In the genomic region with DNA sequence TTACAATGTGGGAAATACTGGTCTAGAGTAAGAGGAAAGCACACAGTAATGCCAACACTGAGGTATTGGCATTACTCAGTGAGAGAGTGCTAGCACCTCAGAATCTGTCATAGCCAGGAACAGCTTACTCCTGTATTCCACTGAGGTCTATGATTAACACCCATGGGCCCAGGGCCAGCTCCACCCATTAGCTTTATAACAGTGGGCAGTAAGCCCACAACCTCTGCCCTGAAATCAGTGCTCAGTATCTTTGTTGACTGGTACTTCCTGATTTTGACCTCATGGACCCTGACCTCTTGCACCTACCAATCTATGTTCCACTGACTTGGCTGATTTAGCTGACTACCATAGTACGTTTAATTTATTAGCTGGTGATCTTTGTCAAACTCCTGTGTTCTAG, we compare ENCODE assay signal across 2 cellular contexts.
A peak's percentile ranks its signal among the peaks of the same experiment; 100 is the strongest.
TF ChIP-seq lines count a peak whose summit lies in the region.

No MANE protein-coding gene starts in this region.

TF ChIP-seq in liver, 16 proteins besides CTCF, POLR2A, EP300 and RAD21:
- TF ChIP-seq NR2F2 (IDR thresholded peaks at IDR 0.05) (peak; percentile 83), HNF4G (IDR thresholded peaks at IDR 0.05) (peak; percentile 89), YY1 (IDR thresholded peaks at IDR 0.05) (peak; percentile 64), EGR1 (IDR thresholded peaks at IDR 0.05; ENCODE audit: low read depth in 2 of 2) (peak in 1 of 2 donors; percentile 73), HNF4A (conservative IDR thresholded peaks at IDR 0.05) (peak; percentile 96 to 98), JUND (IDR thresholded peaks at IDR 0.05) (peak; percentile 61 to 81), FOXA2 (IDR thresholded peaks at IDR 0.05) (peak; percentile 77), GABPA (IDR thresholded peaks at IDR 0.05 in 1 of 2, conservative IDR thresholded peaks at IDR 0.05 in 1 of 2) (peak in 1 of 2 donors; percentile 23), TAF1 (conservative IDR thresholded peaks at IDR 0.05) (no peak), SP1 (IDR thresholded peaks at IDR 0.05) (peak; percentile 97), RXRA (IDR thresholded peaks at IDR 0.05) (peak; percentile 95 to 96), FOXA1 (IDR thresholded peaks at IDR 0.05) (peak; percentile 57)
- TF ChIP-seq, protein P1, sequence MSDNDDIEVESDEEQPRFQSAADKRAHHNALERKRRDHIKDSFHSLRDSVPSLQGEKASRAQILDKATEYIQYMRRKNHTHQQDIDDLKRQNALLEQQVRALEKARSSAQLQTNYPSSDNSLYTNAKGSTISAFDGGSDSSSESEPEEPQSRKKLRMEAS (IDR thresholded peaks at IDR 0.05): peak; percentile 57
- TF ChIP-seq, protein P2, sequence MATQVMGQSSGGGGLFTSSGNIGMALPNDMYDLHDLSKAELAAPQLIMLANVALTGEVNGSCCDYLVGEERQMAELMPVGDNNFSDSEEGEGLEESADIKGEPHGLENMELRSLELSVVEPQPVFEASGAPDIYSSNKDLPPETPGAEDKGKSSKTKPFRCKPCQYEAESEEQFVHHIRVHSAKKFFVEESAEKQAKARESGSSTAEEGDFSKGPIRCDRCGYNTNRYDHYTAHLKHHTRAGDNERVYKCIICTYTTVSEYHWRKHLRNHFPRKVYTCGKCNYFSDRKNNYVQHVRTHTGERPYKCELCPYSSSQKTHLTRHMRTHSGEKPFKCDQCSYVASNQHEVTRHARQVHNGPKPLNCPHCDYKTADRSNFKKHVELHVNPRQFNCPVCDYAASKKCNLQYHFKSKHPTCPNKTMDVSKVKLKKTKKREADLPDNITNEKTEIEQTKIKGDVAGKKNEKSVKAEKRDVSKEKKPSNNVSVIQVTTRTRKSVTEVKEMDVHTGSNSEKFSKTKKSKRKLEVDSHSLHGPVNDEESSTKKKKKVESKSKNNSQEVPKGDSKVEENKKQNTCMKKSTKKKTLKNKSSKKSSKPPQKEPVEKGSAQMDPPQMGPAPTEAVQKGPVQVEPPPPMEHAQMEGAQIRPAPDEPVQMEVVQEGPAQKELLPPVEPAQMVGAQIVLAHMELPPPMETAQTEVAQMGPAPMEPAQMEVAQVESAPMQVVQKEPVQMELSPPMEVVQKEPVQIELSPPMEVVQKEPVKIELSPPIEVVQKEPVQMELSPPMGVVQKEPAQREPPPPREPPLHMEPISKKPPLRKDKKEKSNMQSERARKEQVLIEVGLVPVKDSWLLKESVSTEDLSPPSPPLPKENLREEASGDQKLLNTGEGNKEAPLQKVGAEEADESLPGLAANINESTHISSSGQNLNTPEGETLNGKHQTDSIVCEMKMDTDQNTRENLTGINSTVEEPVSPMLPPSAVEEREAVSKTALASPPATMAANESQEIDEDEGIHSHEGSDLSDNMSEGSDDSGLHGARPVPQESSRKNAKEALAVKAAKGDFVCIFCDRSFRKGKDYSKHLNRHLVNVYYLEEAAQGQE (IDR thresholded peaks at IDR 0.05): peak; percentile 70
- TF ChIP-seq, protein P3, sequence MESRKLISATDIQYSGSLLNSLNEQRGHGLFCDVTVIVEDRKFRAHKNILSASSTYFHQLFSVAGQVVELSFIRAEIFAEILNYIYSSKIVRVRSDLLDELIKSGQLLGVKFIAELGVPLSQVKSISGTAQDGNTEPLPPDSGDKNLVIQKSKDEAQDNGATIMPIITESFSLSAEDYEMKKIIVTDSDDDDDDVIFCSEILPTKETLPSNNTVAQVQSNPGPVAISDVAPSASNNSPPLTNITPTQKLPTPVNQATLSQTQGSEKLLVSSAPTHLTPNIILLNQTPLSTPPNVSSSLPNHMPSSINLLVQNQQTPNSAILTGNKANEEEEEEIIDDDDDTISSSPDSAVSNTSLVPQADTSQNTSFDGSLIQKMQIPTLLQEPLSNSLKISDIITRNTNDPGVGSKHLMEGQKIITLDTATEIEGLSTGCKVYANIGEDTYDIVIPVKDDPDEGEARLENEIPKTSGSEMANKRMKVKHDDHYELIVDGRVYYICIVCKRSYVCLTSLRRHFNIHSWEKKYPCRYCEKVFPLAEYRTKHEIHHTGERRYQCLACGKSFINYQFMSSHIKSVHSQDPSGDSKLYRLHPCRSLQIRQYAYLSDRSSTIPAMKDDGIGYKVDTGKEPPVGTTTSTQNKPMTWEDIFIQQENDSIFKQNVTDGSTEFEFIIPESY (IDR thresholded peaks at IDR 0.05): peak; percentile 52
- TF ChIP-seq, protein P4, sequence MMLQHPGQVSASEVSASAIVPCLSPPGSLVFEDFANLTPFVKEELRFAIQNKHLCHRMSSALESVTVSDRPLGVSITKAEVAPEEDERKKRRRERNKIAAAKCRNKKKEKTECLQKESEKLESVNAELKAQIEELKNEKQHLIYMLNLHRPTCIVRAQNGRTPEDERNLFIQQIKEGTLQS (IDR thresholded peaks at IDR 0.05): no peak

TF ChIP-seq in HepG2, 621 proteins besides CTCF, POLR2A, EP300 and RAD21:
- TF ChIP-seq HNRNPLL (IDR thresholded peaks at IDR 0.05; ENCODE audit: low read depth, low read length, poor library complexity, severe bottlenecking): no peak
- no peak for TF ChIP-seq ZNF282 (IDR thresholded peaks at IDR 0.05; ENCODE audit: partially characterized antibody)
- TF ChIP-seq NPAS2 (CRISPR knock-in tag; IDR thresholded peaks at IDR 0.05; ENCODE audit: borderline replicate concordance): no peak
- no peak for TF ChIP-seq ZNF350 (CRISPR knock-in tag; IDR thresholded peaks at IDR 0.05; ENCODE audit: borderline replicate concordance, low read depth)
- no peak for TF ChIP-seq NR2C2 (CRISPR knock-in tag; IDR thresholded peaks at IDR 0.05; ENCODE audit: borderline replicate concordance)
- TF ChIP-seq U2AF2 (IDR thresholded peaks at IDR 0.05; ENCODE audit: low read depth, low read length): no peak
- no peak for TF ChIP-seq TOPORS (CRISPR knock-in tag; IDR thresholded peaks at IDR 0.05)
- TF ChIP-seq NCOA5 (CRISPR knock-in tag; IDR thresholded peaks at IDR 0.05): no peak
